17 cellular contexts compared by ENCODE assay signal in genomic region chr17:75063626-75064025, GRCh38. TPM values are rescaled to one million over a fixed set of nuclear protein-coding genes. Genes with fewer than 3 reads are reported as not detected.
DNase-seq lines count a peak whose midpoint lies in the region; ATAC-seq, FAIRE-seq and TF ChIP-seq lines count a peak whose summit lies in the region.
"Had no signal": no experiment of that assay in that cellular context is flagged by ENCODE, and none has a peak within 500 bp of the region (broad histone marks: within the 10 kb centered on the region; RNA-seq: fewer than 3 reads in every experiment).

No MANE protein-coding gene starts in this region.

- no peak for TF ChIP-seq RAD21 in A549 (conservative IDR thresholded peaks at IDR 0.05 in 1 of 2, IDR thresholded peaks at IDR 0.05 in 1 of 2)

- no peak overlapping the region for H3K4ac ChIP-seq in neuronal stem cell (ENCODE audit: low read length)

- TF ChIP-seq EP300 in A549 (IDR thresholded peaks at IDR 0.05) = no peak

- H3K4me3 Mint-ChIP-seq in chondrocyte (ENCODE audit: unreplicated experiment) = no peak overlapping the region
- H3K4me3 Mint-ChIP-seq: IgD-negative memory B cell had no signal

- H3K18ac ChIP-seq in neuronal stem cell (ENCODE audit: low read length) = no peak overlapping the region

- in situ Hi-C loops in Panc1 (cut with HindIII; ENCODE audit: low pct_unique_long_range_greater_than_20kb, low sequenced_read_pairs) = no loop called here

- POLR2A ChIA-PET in A549 (lab: Yijun Ruan, JAX) (no interaction called here), Panc1 (lab: Charles Lee) (no interaction called here)

- no peak overlapping the region for H2AK5ac ChIP-seq in neuronal stem cell (ENCODE audit: low read depth, low read length)

- no peaks in the 10 kb centered on the region for H3K9me3 Mint-ChIP-seq in chondrocyte (ENCODE audit: low read depth)
- H3K9me3 Mint-ChIP-seq: IgD-negative memory B cell had no signal

- DNase-seq in A549 (ENCODE audit: low read depth in 1 of 2, low spot score in 1 of 2) (no peak), Panc1 (ENCODE audit: low read depth, low spot score) (no peak), bronchial epithelial cell (ENCODE audit: low read depth) (no peak), chondrocyte (ENCODE audit: low spot score) (no peak), neuronal stem cell (ENCODE audit: low spot score) (no peak), HuH-7.5 (ENCODE audit: low spot score) (no peak)
- DNase-seq in activated CD4-positive, alpha-beta T cell treated with anti-CD3 and anti-CD28 coated beads, Interleukin-2, amount 50 U/mL, for 4 hours = no peak
- DNase-seq: AML-193, Calu3, DMS 273 treated with DMSO at 0.1 percent for 48 hours, KG1 had no signal

- no peaks in the 10 kb centered on the region for H3K27me3 Mint-ChIP-seq in chondrocyte (ENCODE audit: low read depth)
- H3K27me3 Mint-ChIP-seq: IgD-negative memory B cell had no signal

- no peaks in the 10 kb centered on the region for H3K27me3 ChIP-seq in Panc1 (ENCODE audit: control insufficient read depth, insufficient read depth, low read length)
- no peaks in the 10 kb centered on the region for H3K27me3 ChIP-seq in bronchial epithelial cell (ENCODE audit: control insufficient read depth, insufficient read depth, low read length)
- no peaks in the 10 kb centered on the region for H3K27me3 ChIP-seq in neuronal stem cell (ENCODE audit: control insufficient read depth in 3 of 3, insufficient read depth in 3 of 3, low read depth in 1 of 3, low read length in 3 of 3)
- H3K27me3 ChIP-seq: BLaER1 had no signal

- H3K27ac Mint-ChIP-seq in chondrocyte (ENCODE audit: unreplicated experiment) = no peak overlapping the region
- H3K27ac Mint-ChIP-seq: IgD-negative memory B cell had no signal

- TF ChIP-seq POLR2A in A549 (IDR thresholded peaks at IDR 0.05; ENCODE audit: low read length) = no peak

- H3K27ac ChIP-seq in A549 (no peak overlapping the region), Panc1 (ENCODE audit: low read length) (no peak overlapping the region), neuronal stem cell (replicated peaks; ENCODE audit: low read length) (no peak overlapping the region)
- H3K27ac ChIP-seq: BLaER1 had no signal

- no peaks in the 10 kb centered on the region for H3K4me1 ChIP-seq in A549
- no peaks in the 10 kb centered on the region for H3K4me1 ChIP-seq in Panc1 (ENCODE audit: control insufficient read depth, insufficient read depth, low read length)
- no peaks in the 10 kb centered on the region for H3K4me1 ChIP-seq in neuronal stem cell (ENCODE audit: control insufficient read depth in 2 of 2, insufficient read depth in 1 of 2, low read depth in 1 of 2, low read length in 2 of 2)

- H3K9me3 ChIP-seq in A549 = no peaks in the 10 kb centered on the region
- no peaks in the 10 kb centered on the region for H3K9me3 ChIP-seq in Panc1 (ENCODE audit: control insufficient read depth, insufficient read depth, low read depth, low read length)
- no peaks in the 10 kb centered on the region for H3K9me3 ChIP-seq in neuronal stem cell (replicated peaks in 1 of 2; ENCODE audit: control insufficient read depth in 2 of 2, insufficient read depth in 1 of 2, low read depth in 1 of 2, low read length in 2 of 2)
- H3K9me3 ChIP-seq: BLaER1 had no signal

- H4K8ac ChIP-seq in neuronal stem cell (ENCODE audit: low read depth, low read length) = no peak overlapping the region

- H3K14ac ChIP-seq in neuronal stem cell (ENCODE audit: low read length) = no peak overlapping the region

- H3K4me2 ChIP-seq in A549 (no peak overlapping the region), neuronal stem cell (ENCODE audit: insufficient read depth, low read length, poor library complexity, severe bottlenecking) (no peak overlapping the region)
- H3K4me2 ChIP-seq: BLaER1 had no signal

- H2BK15ac ChIP-seq in neuronal stem cell (ENCODE audit: low read length) = no peak overlapping the region

- H3K79me1 ChIP-seq in neuronal stem cell (ENCODE audit: low read depth, low read length) = no peaks in the 10 kb centered on the region

- peaks cover 14% of the 10 kb centered on the region for H3K4me1 Mint-ChIP-seq in chondrocyte (ENCODE audit: low read depth)

- TF ChIP-seq CTCF in A549 (IDR thresholded peaks at IDR 0.05) = no peak
- peak; percentile 6 for TF ChIP-seq CTCF in GM12873 (IDR thresholded peaks at IDR 0.05; ENCODE audit: insufficient read depth, low read depth, low read length, missing control alignments)
- TF ChIP-seq CTCF in Panc1 (IDR thresholded peaks at IDR 0.05) = no peak
- no peak for TF ChIP-seq CTCF in bronchial epithelial cell (IDR thresholded peaks at IDR 0.05; ENCODE audit: insufficient read depth, low read length, severe bottlenecking)
- no peak for TF ChIP-seq CTCF in chondrocyte (IDR thresholded peaks at IDR 0.05)

- H2BK5ac ChIP-seq in neuronal stem cell (ENCODE audit: low read length) = no peak overlapping the region

- ATAC-seq in A549 (peak; percentile 58 to 60; a peak in 3 of 6 replicates), Panc1 (0 out of 2 replicates have a peak, but pooled peaks have one; percentile 44)

- WGBS in A549 (ENCODE audit: missing lambda C conversion rate) = 74% methylated on average over 3 of the region's 3 CpGs
- WGBS in neuronal stem cell (ENCODE audit: extremely low coverage in 2 of 2, insufficient read length in 2 of 2, insufficient replicate concordance in 1 of 2), 2 donors = no CpG with 5 or more reads among the region's 3 CpGs

- no peak overlapping the region for H2BK12ac ChIP-seq in neuronal stem cell (ENCODE audit: low read length)

- H3K9ac ChIP-seq in neuronal stem cell (ENCODE audit: low read depth, low read length, poor library complexity) = no peak overlapping the region
- H3K9ac ChIP-seq: BLaER1 had no signal

- CTCF ChIA-PET in A549 (lab: Yijun Ruan, JAX) = interaction anchor here (0.8 to 81.8 kb wide), 10 partner anchors 10 to 140 kb away, joined by 3 to 3429 read pairs (median 6); partner anchors contain the start of genes ARMC7, ATP5PD, KCTD2 and NT5C
- CTCF ChIA-PET in Panc1 (lab: Charles Lee) = interaction anchor here (0.6 kb wide), 2 partner anchors 41 to 351 kb away, joined by 3 to 8 read pairs; no protein-coding TSS in a partner anchor

- peaks cover 19% of the 10 kb centered on the region for H3K36me3 Mint-ChIP-seq in chondrocyte (ENCODE audit: low read depth)

- no peak overlapping the region for H2AFZ ChIP-seq in neuronal stem cell (ENCODE audit: low read length)

- no peak overlapping the region for H2BK120ac ChIP-seq in neuronal stem cell (ENCODE audit: low read depth, low read length)

- no peak overlapping the region for H4K91ac ChIP-seq in neuronal stem cell (ENCODE audit: low read depth, low read length, poor library complexity)

- H3K23ac ChIP-seq in neuronal stem cell (ENCODE audit: low read depth, low read length, poor library complexity) = no peak overlapping the region

- no peak overlapping the region for H3K4me3 ChIP-seq in A549
- H3K4me3 ChIP-seq in Panc1 (ENCODE audit: low read depth in 2 of 2, low read length in 2 of 2) = no peak overlapping the region
- no peak overlapping the region for H3K4me3 ChIP-seq in bronchial epithelial cell (ENCODE audit: low read depth, low read length)
- H3K4me3 ChIP-seq in neuronal stem cell (ENCODE audit: low read length in 2 of 2) = no peak overlapping the region
- H3K4me3 ChIP-seq: BLaER1 had no signal

- intact Hi-C loops in Panc1 (cut with micrococcal nuclease; ENCODE audit: unreplicated experiment) = no loop called here

- 0 out of 2 replicates have a peak, but pooled peaks cover 2% of the 10 kb centered on the region for H3K36me3 ChIP-seq in Panc1 (ENCODE audit: control insufficient read depth, insufficient read depth, low read length)
- H3K36me3 ChIP-seq in bronchial epithelial cell (ENCODE audit: control insufficient read depth, insufficient read depth, low read length) = peaks cover 15% of the 10 kb centered on the region
- H3K36me3 ChIP-seq in neuronal stem cell (replicated peaks in 1 of 2; ENCODE audit: control insufficient read depth in 2 of 2, insufficient read depth in 2 of 2, low read length in 2 of 2) = peaks cover 44 to 66% of the 10 kb centered on the region in 2 donors

- FAIRE-seq in A549 (lab: Jason Lieb, UNC) = no peak
- FAIRE-seq in bronchial epithelial cell (lab: Jason Lieb, UNC) = peak; percentile 52
- FAIRE-seq: H54 had no signal

- no TSS peak for BruUV-seq in Panc1 (replicated peaks; lab: Mats Ljungman, UMichigan)

RNA-seq across cellular contexts. Expression of gene KCTD2, which starts 16.6 kb away (rescaled TPM):
- polyA plus RNA-seq in A549 (2011; rRNA removed) = 31.3 and 34.1 TPM in 2 replicates
- polyA plus RNA-seq in A549 (2012; cell fraction: cytosol; rRNA removed) = 19.5 and 22.6 TPM in 2 replicates
- 17.5 and 23.1 TPM in 2 replicates for polyA plus RNA-seq in A549 (2012; cell fraction: nucleus; rRNA removed)
- polyA plus RNA-seq in A549 (2017; fragmentation: RNase III; extraction: RNeasy Plus Mini Kit Qiagen cat#74134 plus additional on column Dnase treatment) = 16.3 to 18.8 TPM (median 18.6 TPM) in 3 replicates
- 22.1 and 25.9 TPM in 2 replicates for polyA minus RNA-seq in A549 (2011; rRNA and poly(A)+ RNA removed)
- 34.9 TPM for total RNA-seq in Panc1 (2021; ENCODE audit: unreplicated experiment)
- 29.9 TPM for polyA plus RNA-seq in Panc1 (2012; ENCODE audit: insufficient read length)
- 5.0 and 7.8 TPM in 2 replicates for total RNA-seq in bronchial epithelial cell
- total RNA-seq in chondrocyte = 16.8 to 20.4 TPM (median 17.1 TPM) in 3 replicates
- polyA plus RNA-seq in neuronal stem cell (2013, experiment 1 of 2) = 24.7 TPM
- 24.7 TPM for polyA plus RNA-seq in neuronal stem cell (2013, experiment 2 of 2)

RNA-seq across cellular contexts. Expression of gene ATP5PD, which starts 16.9 kb away (rescaled TPM):
- polyA plus RNA-seq in A549 (2011; rRNA removed) (314 and 333 TPM in 2 replicates), A549 (2017; fragmentation: RNase III; extraction: RNeasy Plus Mini Kit Qiagen cat#74134 plus additional on column Dnase treatment) (429 to 463 TPM (median 440 TPM) in 3 replicates)
- 255 and 282 TPM in 2 replicates for polyA plus RNA-seq in A549 (2012; cell fraction: cytosol; rRNA removed)
- polyA plus RNA-seq in A549 (2012; cell fraction: nucleus; rRNA removed) = 105 and 172 TPM in 2 replicates
- polyA minus RNA-seq in A549 (2011; rRNA and poly(A)+ RNA removed) = 103 and 169 TPM in 2 replicates
- total RNA-seq in Panc1 (2021; ENCODE audit: unreplicated experiment) (413 TPM), bronchial epithelial cell (239 and 277 TPM in 2 replicates), chondrocyte (178 to 185 TPM (median 183 TPM) in 3 replicates)
- polyA plus RNA-seq in Panc1 (2012; ENCODE audit: insufficient read length) = 260 TPM
- polyA plus RNA-seq in neuronal stem cell (2013, experiment 1 of 2) = 310 TPM
- polyA plus RNA-seq in neuronal stem cell (2013, experiment 2 of 2) = 301 TPM

RNA-seq across cellular contexts. Expression of gene SLC16A5, which starts 24.1 kb away (rescaled TPM):
- polyA plus RNA-seq in A549 (2011; rRNA removed) = 19.0 and 20.1 TPM in 2 replicates
- polyA plus RNA-seq in A549 (2012; cell fraction: cytosol; rRNA removed) = 33.8 and 57.1 TPM in 2 replicates
- 110 and 141 TPM in 2 replicates for polyA plus RNA-seq in A549 (2012; cell fraction: nucleus; rRNA removed)
- 19.5 to 27.6 TPM (median 27.2 TPM) in 3 replicates for polyA plus RNA-seq in A549 (2017; fragmentation: RNase III; extraction: RNeasy Plus Mini Kit Qiagen cat#74134 plus additional on column Dnase treatment)
- 22.9 and 29.3 TPM in 2 replicates for polyA minus RNA-seq in A549 (2011; rRNA and poly(A)+ RNA removed)
- 46.6 TPM for total RNA-seq in Panc1 (2021; ENCODE audit: unreplicated experiment)
- polyA plus RNA-seq in Panc1 (2012; ENCODE audit: insufficient read length) = 70.7 TPM
- 15.0 and 18.1 TPM in 2 replicates for total RNA-seq in bronchial epithelial cell
- 2.1 to 3.0 TPM (median 3.0 TPM) in 3 replicates for total RNA-seq in chondrocyte
- 7.7 TPM for polyA plus RNA-seq in neuronal stem cell (2013, experiment 1 of 2)
- 7.9 TPM for polyA plus RNA-seq in neuronal stem cell (2013, experiment 2 of 2)
- total RNA-seq: A172, Daoy had no signal

RNA-seq across cellular contexts. Expression of gene ARMC7, which starts 46.1 kb away (rescaled TPM):
- 8.5 and 9.5 TPM in 2 replicates for polyA plus RNA-seq in A549 (2011; rRNA removed)
- polyA plus RNA-seq in A549 (2012; cell fraction: cytosol; rRNA removed) = 11.0 and 13.2 TPM in 2 replicates
- polyA plus RNA-seq in A549 (2012; cell fraction: nucleus; rRNA removed) = 16.6 and 18.3 TPM in 2 replicates
- polyA plus RNA-seq in A549 (2017; fragmentation: RNase III; extraction: RNeasy Plus Mini Kit Qiagen cat#74134 plus additional on column Dnase treatment) = 11.3 to 13.1 TPM (median 12.6 TPM) in 3 replicates
- polyA minus RNA-seq in A549 (2011; rRNA and poly(A)+ RNA removed) = 14.3 and 15.2 TPM in 2 replicates
- 48.7 TPM for total RNA-seq in Panc1 (2021; ENCODE audit: unreplicated experiment)
- 74.7 TPM for polyA plus RNA-seq in Panc1 (2012; ENCODE audit: insufficient read length)
- total RNA-seq in bronchial epithelial cell = 1.8 and 3.2 TPM in 2 replicates
- total RNA-seq in chondrocyte = 10.8 to 12.3 TPM (median 12.1 TPM) in 3 replicates
- 7.3 TPM for polyA plus RNA-seq in neuronal stem cell (2013, experiment 1 of 2)
- polyA plus RNA-seq in neuronal stem cell (2013, experiment 2 of 2) = 6.9 TPM

RNA-seq across cellular contexts. Expression of gene MRPL58, which starts 51.2 kb away (rescaled TPM):
- 86.4 and 127 TPM in 2 replicates for polyA plus RNA-seq in A549 (2011; rRNA removed)
- polyA plus RNA-seq in A549 (2012; cell fraction: cytosol; rRNA removed) = 104 and 113 TPM in 2 replicates
- polyA plus RNA-seq in A549 (2012; cell fraction: nucleus; rRNA removed) = 49.1 and 82.1 TPM in 2 replicates
- 89.4 to 105 TPM (median 95.3 TPM) in 3 replicates for polyA plus RNA-seq in A549 (2017; fragmentation: RNase III; extraction: RNeasy Plus Mini Kit Qiagen cat#74134 plus additional on column Dnase treatment)
- polyA minus RNA-seq in A549 (2011; rRNA and poly(A)+ RNA removed) = 31.3 and 32.4 TPM in 2 replicates
- total RNA-seq in Panc1 (2021; ENCODE audit: unreplicated experiment) = 55.2 TPM
- 44.5 TPM for polyA plus RNA-seq in Panc1 (2012; ENCODE audit: insufficient read length)
- total RNA-seq in bronchial epithelial cell = 23.8 and 41.6 TPM in 2 replicates
- 18.9 to 25.7 TPM (median 19.8 TPM) in 3 replicates for total RNA-seq in chondrocyte
- 34.0 TPM for polyA plus RNA-seq in neuronal stem cell (2013, experiment 1 of 2)
- polyA plus RNA-seq in neuronal stem cell (2013, experiment 2 of 2) = 32.1 TPM
